ENCODE assay signal across 1 cellular context in the genomic region with DNA sequence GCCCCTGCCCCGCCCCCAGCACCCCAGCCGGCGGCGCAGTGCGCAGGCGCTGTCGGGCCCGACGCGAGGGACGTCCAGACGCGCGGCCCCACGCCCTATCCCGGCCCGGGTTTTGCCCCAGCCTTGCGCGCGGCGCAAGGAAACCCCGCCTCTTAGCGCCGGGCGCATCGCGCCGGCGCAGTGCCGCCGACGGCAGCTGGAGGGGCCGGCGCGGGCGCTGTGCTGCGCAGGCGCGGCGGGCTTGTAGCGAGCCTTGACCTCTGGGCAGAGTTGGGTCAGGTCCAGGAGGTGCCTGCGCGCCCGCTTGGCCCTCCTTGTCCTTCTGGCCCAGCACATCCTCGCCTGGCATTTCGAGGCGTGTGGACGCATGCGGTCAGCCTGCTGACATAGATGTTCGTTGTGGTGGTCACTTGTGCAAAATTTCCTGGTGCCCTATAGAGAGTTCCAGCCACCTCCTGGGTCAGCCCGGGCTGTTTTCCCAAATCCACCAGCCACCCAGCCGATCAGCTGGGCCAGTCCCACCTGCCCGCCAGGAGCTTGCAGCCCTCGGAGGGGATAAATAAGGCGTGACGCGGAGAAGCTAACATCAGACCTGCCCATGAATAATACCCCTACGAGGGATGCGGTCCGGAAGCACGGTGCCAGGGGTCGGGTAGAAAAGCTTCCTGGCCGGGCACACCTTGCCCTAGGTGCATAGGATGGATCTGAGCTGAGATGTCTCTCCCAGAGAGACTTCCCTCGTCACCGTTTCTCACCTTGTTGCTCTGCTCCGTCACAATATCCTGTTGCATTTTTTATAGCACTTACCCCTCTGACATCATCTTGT.
A peak's percentile ranks its signal among the peaks of the same experiment; 100 is the strongest.
TF ChIP-seq lines count a peak whose summit lies in the region.

No MANE protein-coding gene starts in this region.

TF ChIP-seq in HepG2, 621 proteins besides CTCF, POLR2A, EP300 and RAD21 (continued from another document):
- TF ChIP-seq ZNF484 (CRISPR knock-in tag; IDR thresholded peaks at IDR 0.05; ENCODE audit: borderline replicate concordance, low read depth) = no peak
- no peak for TF ChIP-seq PAF1 (CRISPR knock-in tag; IDR thresholded peaks at IDR 0.05)
- no peak for TF ChIP-seq HHEX (CRISPR knock-in tag; IDR thresholded peaks at IDR 0.05)
- no peak for TF ChIP-seq SSRP1 (CRISPR knock-in tag; IDR thresholded peaks at IDR 0.05)
- TF ChIP-seq ESRRA (CRISPR knock-in tag; IDR thresholded peaks at IDR 0.05; ENCODE audit: low read depth) = no peak
- no peak for TF ChIP-seq KAT2B (IDR thresholded peaks at IDR 0.05; ENCODE audit: borderline replicate concordance, low read depth, low read length)
- no peak for TF ChIP-seq ZKSCAN1 (IDR thresholded peaks at IDR 0.05; ENCODE audit: low read length)
- TF ChIP-seq ZNF766 (CRISPR knock-in tag; IDR thresholded peaks at IDR 0.05; ENCODE audit: borderline replicate concordance) = no peak
- TF ChIP-seq ISX (CRISPR knock-in tag; conservative IDR thresholded peaks at IDR 0.05) = no peak
- no peak for TF ChIP-seq ZNF160 (CRISPR knock-in tag; IDR thresholded peaks at IDR 0.05)
- no peak for TF ChIP-seq FOXJ3 (CRISPR knock-in tag; IDR thresholded peaks at IDR 0.05; ENCODE audit: borderline replicate concordance)
- no peak for TF ChIP-seq ZNF792 (CRISPR knock-in tag; IDR thresholded peaks at IDR 0.05)
- TF ChIP-seq JUNB (CRISPR knock-in tag; IDR thresholded peaks at IDR 0.05; ENCODE audit: borderline replicate concordance) = no peak
- no peak for TF ChIP-seq MAFG (CRISPR knock-in tag; IDR thresholded peaks at IDR 0.05)
- no peak for TF ChIP-seq RARG (CRISPR knock-in tag; IDR thresholded peaks at IDR 0.05; ENCODE audit: low read depth)
- no peak for TF ChIP-seq NFIC (IDR thresholded peaks at IDR 0.05; ENCODE audit: low read length)
- no peak for TF ChIP-seq TAF15 (IDR thresholded peaks at IDR 0.05; ENCODE audit: low read depth, low read length, poor library complexity, severe bottlenecking)
- TF ChIP-seq DR1 (CRISPR knock-in tag; IDR thresholded peaks at IDR 0.05) = no peak
- TF ChIP-seq, protein P1, sequence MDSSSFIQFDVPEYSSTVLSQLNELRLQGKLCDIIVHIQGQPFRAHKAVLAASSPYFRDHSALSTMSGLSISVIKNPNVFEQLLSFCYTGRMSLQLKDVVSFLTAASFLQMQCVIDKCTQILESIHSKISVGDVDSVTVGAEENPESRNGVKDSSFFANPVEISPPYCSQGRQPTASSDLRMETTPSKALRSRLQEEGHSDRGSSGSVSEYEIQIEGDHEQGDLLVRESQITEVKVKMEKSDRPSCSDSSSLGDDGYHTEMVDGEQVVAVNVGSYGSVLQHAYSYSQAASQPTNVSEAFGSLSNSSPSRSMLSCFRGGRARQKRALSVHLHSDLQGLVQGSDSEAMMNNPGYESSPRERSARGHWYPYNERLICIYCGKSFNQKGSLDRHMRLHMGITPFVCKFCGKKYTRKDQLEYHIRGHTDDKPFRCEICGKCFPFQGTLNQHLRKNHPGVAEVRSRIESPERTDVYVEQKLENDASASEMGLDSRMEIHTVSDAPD (CRISPR knock-in tag; IDR thresholded peaks at IDR 0.05) = no peak
- TF ChIP-seq ZSCAN21 (CRISPR knock-in tag; IDR thresholded peaks at IDR 0.05; ENCODE audit: borderline replicate concordance) = no peak
- TF ChIP-seq MYC (CRISPR knock-in tag; IDR thresholded peaks at IDR 0.05; ENCODE audit: borderline replicate concordance) = no peak
- no peak for TF ChIP-seq ZFP82 (CRISPR knock-in tag; IDR thresholded peaks at IDR 0.05; ENCODE audit: borderline replicate concordance)
- no peak for TF ChIP-seq PRPF4 (IDR thresholded peaks at IDR 0.05; ENCODE audit: low read depth, low read length, poor library complexity, severe bottlenecking)
- TF ChIP-seq, protein P2, sequence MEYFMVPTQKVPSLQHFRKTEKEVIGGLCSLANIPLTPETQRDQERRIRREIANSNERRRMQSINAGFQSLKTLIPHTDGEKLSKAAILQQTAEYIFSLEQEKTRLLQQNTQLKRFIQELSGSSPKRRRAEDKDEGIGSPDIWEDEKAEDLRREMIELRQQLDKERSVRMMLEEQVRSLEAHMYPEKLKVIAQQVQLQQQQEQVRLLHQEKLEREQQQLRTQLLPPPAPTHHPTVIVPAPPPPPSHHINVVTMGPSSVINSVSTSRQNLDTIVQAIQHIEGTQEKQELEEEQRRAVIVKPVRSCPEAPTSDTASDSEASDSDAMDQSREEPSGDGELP (IDR thresholded peaks at IDR 0.05; ENCODE audit: borderline replicate concordance, low read depth) = no peak
- no peak for TF ChIP-seq MZF1 (CRISPR knock-in tag; IDR thresholded peaks at IDR 0.05; ENCODE audit: borderline replicate concordance)
- no peak for TF ChIP-seq SCMH1 (CRISPR knock-in tag; IDR thresholded peaks at IDR 0.05; ENCODE audit: borderline replicate concordance)
- no peak for TF ChIP-seq ZNF496 (CRISPR knock-in tag; IDR thresholded peaks at IDR 0.05; ENCODE audit: insufficient replicate concordance)
- TF ChIP-seq ATRX (CRISPR knock-in tag; IDR thresholded peaks at IDR 0.05; ENCODE audit: borderline replicate concordance) = no peak
- TF ChIP-seq, protein P3, sequence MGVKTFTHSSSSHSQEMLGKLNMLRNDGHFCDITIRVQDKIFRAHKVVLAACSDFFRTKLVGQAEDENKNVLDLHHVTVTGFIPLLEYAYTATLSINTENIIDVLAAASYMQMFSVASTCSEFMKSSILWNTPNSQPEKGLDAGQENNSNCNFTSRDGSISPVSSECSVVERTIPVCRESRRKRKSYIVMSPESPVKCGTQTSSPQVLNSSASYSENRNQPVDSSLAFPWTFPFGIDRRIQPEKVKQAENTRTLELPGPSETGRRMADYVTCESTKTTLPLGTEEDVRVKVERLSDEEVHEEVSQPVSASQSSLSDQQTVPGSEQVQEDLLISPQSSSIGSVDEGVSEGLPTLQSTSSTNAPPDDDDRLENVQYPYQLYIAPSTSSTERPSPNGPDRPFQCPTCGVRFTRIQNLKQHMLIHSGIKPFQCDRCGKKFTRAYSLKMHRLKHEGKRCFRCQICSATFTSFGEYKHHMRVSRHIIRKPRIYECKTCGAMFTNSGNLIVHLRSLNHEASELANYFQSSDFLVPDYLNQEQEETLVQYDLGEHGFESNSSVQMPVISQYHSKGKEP (CRISPR knock-in tag; IDR thresholded peaks at IDR 0.05) = no peak
- 0 out of 2 replicates have a peak, but pooled peaks have one; percentile 17 for TF ChIP-seq ZNF34 (CRISPR knock-in tag; IDR thresholded peaks at IDR 0.05; ENCODE audit: borderline replicate concordance)
- no peak for TF ChIP-seq ERF (CRISPR knock-in tag; IDR thresholded peaks at IDR 0.05)
